Comparison of ENCODE assay signal across 9 cellular contexts in genomic region chr5:56148453-56148971, GRCh38.
DNase-seq lines count a peak whose midpoint lies in the region; ATAC-seq and TF ChIP-seq lines count a peak whose summit lies in the region.
"Had no signal": no experiment of that assay in that cellular context is flagged by ENCODE, and none has a peak within 500 bp of the region (broad histone marks: within the 10 kb centered on the region; RNA-seq: fewer than 3 reads in every experiment).

No MANE protein-coding gene starts in this region.

- peak overlapping the region; percentile 18; the same call in 1 of the 2 replicates for H2AFZ ChIP-seq in KMS-11 (ENCODE audit: low read depth)

- no peaks in the 10 kb centered on the region for H3K27me3 ChIP-seq in KMS-11 (ENCODE audit: insufficient read depth, low read depth)
- no peaks in the 10 kb centered on the region for H3K27me3 ChIP-seq in brain microvascular endothelial cell (replicated peaks)

- H3K36me3 ChIP-seq in KMS-11 (ENCODE audit: insufficient read depth) = no peaks in the 10 kb centered on the region
- no peaks in the 10 kb centered on the region for H3K36me3 ChIP-seq in brain microvascular endothelial cell (replicated peaks)
- H3K36me3 ChIP-seq: thoracic aorta had no signal

- TF ChIP-seq CTCF in GM12864 (IDR thresholded peaks at IDR 0.05; ENCODE audit: low read depth, low read length, missing control alignments) (no peak), KMS-11 (conservative IDR thresholded peaks at IDR 0.05; ENCODE audit: low read depth, low read length) (0 out of 2 replicates have a peak, but pooled peaks have one; percentile 1), brain microvascular endothelial cell (IDR thresholded peaks at IDR 0.05; ENCODE audit: low read depth, low read length, missing control alignments) (no peak)

- peaks cover 100% of the 10 kb centered on the region for H3K4me1 ChIP-seq in KMS-11 (ENCODE audit: low read depth, poor library complexity, severe bottlenecking)

- H3K4me3 ChIP-seq in GM12864 (ENCODE audit: low read depth, low read length) (no peak overlapping the region), KMS-11 (IDR thresholded peaks at IDR 0.05; ENCODE audit: insufficient read depth, low read depth, low read length) (no peak overlapping the region), brain microvascular endothelial cell (ENCODE audit: low read depth, low read length) (no peak overlapping the region)
- H3K4me3 ChIP-seq: thoracic aorta had no signal

- no peaks in the 10 kb centered on the region for H4K20me1 ChIP-seq in KMS-11 (ENCODE audit: insufficient read depth)

- ATAC-seq in GM21529 (IDR thresholded peaks at IDR 0.05; ENCODE audit: unreplicated experiment) = peak; percentile 94

- peak overlapping the region; percentile 96 for H3K27ac ChIP-seq in KMS-11
- no peak overlapping the region for H3K27ac ChIP-seq in brain microvascular endothelial cell
- H3K27ac ChIP-seq: thoracic aorta had no signal

- peaks cover 18% of the 10 kb centered on the region for H3K79me2 ChIP-seq in KMS-11 (ENCODE audit: insufficient read depth, low read depth)

- peak overlapping the region; percentile 45; the same call in 1 of the 2 replicates for H3K9ac ChIP-seq in KMS-11

- DNase-seq in GM12864 (ENCODE audit: low read depth) (peak; percentile 87), anterior cingulate cortex (lab: John Stamatoyannopoulos, UW) (no peak), nucleus accumbens (lab: John Stamatoyannopoulos, UW) (no peak), amygdala (lab: John Stamatoyannopoulos, UW) (no peak), brain microvascular endothelial cell (no peak)
- peak; percentile 16 for DNase-seq in activated naive CD4-positive, alpha-beta T cell treated with Interleukin-2 at 50 U/mL for 16 hours

- in situ Hi-C loops in brain microvascular endothelial cell (cut with HindIII; ENCODE audit: low pct_ligation_motif_present, low sequenced_read_pairs) = no loop called here

- peak overlapping the region; percentile 81 for H3K4me2 ChIP-seq in KMS-11

Comparison
In these comparisons a context has a peak if more than half of its experiments do, and no peak if none do; other contexts are left out.
1. DNase-seq: peak in GM12864 (single experiment) and activated naive CD4-positive, alpha-beta T cell treated with Interleukin-2 at 50 U/mL for 16 hours (single experiment); none in anterior cingulate cortex (0 of 58), nucleus accumbens (0 of 56), amygdala (0 of 56) and brain microvascular endothelial cell (single experiment).